ENCODE assay signal across 18 cellular contexts in the genomic region with DNA sequence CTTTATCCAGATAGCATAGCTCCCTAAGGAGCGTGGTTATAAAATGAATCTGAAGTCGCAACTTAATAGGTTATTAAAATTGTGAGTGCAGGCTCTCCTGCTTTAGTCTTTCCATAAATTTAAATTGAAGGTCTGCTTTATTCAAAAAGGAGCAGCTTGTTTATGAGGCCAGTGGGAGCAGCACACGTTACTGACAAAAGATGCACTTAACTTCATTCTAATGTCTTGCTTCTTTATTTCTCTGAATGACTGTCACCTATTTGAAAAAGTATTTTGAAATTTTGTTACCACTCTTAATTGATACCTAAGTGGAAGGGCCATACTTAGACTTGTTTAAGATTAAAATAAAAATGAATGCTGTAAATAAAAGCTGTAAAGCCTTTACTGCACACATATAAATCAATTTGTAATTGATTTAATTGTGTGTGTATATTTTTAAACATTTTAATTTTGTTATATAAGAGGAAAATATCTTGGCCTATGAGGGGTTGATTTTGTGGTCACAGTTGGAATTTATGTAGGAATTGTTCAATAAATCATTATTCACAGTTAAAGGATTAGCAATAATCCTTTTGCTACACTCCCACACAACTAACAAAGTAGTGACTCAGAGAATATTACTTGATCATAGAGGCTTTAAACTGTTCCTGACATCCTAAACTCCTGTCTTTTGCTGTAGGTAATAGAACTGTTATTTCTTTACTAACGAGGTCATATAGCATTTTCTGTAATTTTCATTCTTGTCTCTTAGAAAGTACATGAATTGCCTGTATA.
DNase-seq lines count a peak whose midpoint lies in the region; ATAC-seq and TF ChIP-seq lines count a peak whose summit lies in the region.
"Had no signal": no experiment of that assay in that cellular context is flagged by ENCODE, and none has a peak within 500 bp of the region (broad histone marks: within the 10 kb centered on the region; RNA-seq: fewer than 3 reads in every experiment).

No MANE protein-coding gene starts in this region.

- H3K4me3 ChIP-seq in OCI-LY7 (ENCODE audit: low read depth, low read length, poor library complexity, severe bottlenecking): no peak overlapping the region
- H3K4me3 ChIP-seq in skeletal muscle satellite cell (ENCODE audit: low read length): no peak overlapping the region
- H3K4me3 ChIP-seq: hepatocyte, sigmoid colon had no signal

- H4K20me1 ChIP-seq in OCI-LY7 (ENCODE audit: insufficient read depth, low read length): no peaks in the 10 kb centered on the region

- BruUV-seq in OCI-LY7 (replicated peaks; lab: Mats Ljungman, UMichigan): TSS peak; percentile 6

- CTCF ChIA-PET in OCI-LY7 (lab: Charles Lee; ENCODE audit: unreplicated experiment): no interaction called here

- no peaks in the 10 kb centered on the region for H3K9me2 ChIP-seq in OCI-LY7 (ENCODE audit: insufficient read depth, low read length)

- peaks cover 90% of the 10 kb centered on the region for H3K79me2 ChIP-seq in OCI-LY7 (ENCODE audit: insufficient read depth, low read depth, low read length)

- H3K4me1 ChIP-seq in OCI-LY7 (ENCODE audit: insufficient read depth, low read length, poor library complexity, severe bottlenecking) (peaks cover 45% of the 10 kb centered on the region), skeletal muscle satellite cell (ENCODE audit: control insufficient read depth, insufficient read depth, low read length) (peaks cover 16% of the 10 kb centered on the region)
- H3K4me1 ChIP-seq: sigmoid colon had no signal

- no peak overlapping the region for H3K27ac ChIP-seq in OCI-LY7 (ENCODE audit: low read depth, low read length, poor library complexity, severe bottlenecking)
- H3K27ac ChIP-seq: hepatocyte, sigmoid colon had no signal

- no peaks in the 10 kb centered on the region for H3K27me3 ChIP-seq in skeletal muscle satellite cell (ENCODE audit: control insufficient read depth, insufficient read depth, low read length)
- H3K27me3 ChIP-seq: hepatocyte, sigmoid colon had no signal

- H3K36me3 ChIP-seq in OCI-LY7 (ENCODE audit: insufficient read depth, low read length) (peaks cover 61% of the 10 kb centered on the region), skeletal muscle satellite cell (ENCODE audit: insufficient read depth, low read length) (no peaks in the 10 kb centered on the region)
- H3K36me3 ChIP-seq: sigmoid colon had no signal

- POLR2A ChIA-PET in OCI-LY7 (lab: Charles Lee): interaction anchor here (0.6 to 4.2 kb wide), 10 partner anchors 8 to 73 kb away, joined by 3 to 26 read pairs (median 5); no protein-coding TSS in a partner anchor

- H3K9ac ChIP-seq in skeletal muscle satellite cell (ENCODE audit: low read depth, low read length): no peak overlapping the region

- H2AFZ ChIP-seq in OCI-LY7 (ENCODE audit: low read length): no peak overlapping the region
- H2AFZ ChIP-seq: hepatocyte had no signal

- ATAC-seq in esophagus mucosa (peak; percentile 55), HG03025 (IDR thresholded peaks at IDR 0.05; ENCODE audit: low FRiP score, unreplicated experiment) (no peak), GM18858 (IDR thresholded peaks at IDR 0.05; ENCODE audit: unreplicated experiment) (no peak), HG03342 (IDR thresholded peaks at IDR 0.05; ENCODE audit: unreplicated experiment) (no peak)
- ATAC-seq: activated CD4-positive, alpha-beta T cell treated with anti-CD3 and anti-CD28 coated beads for 36 hours; activated naive CD8-positive, alpha-beta T cell treated with anti-CD3 and anti-CD28 coated beads, Interleukin-2, amount 50 U/mL, for 24 hours; CD8-positive, alpha-beta T cell; left lobe of liver; naive thymus-derived CD8-positive, alpha-beta T cell had no signal

- DNase-seq in HCEC 1CT (peak; percentile 75), OCI-LY7 (ENCODE audit: low spot score) (no peak)
- DNase-seq in activated CD4-positive, alpha-beta T cell treated with anti-CD3 and anti-CD28 coated beads, Interleukin-2, amount 50 U/mL, for 48 hours: no peak
- DNase-seq: activated CD4-positive, alpha-beta T cell treated with anti-CD3 and anti-CD28 coated beads for 36 hours; activated naive CD8-positive, alpha-beta T cell treated with anti-CD3 and anti-CD28 coated beads, Interleukin-2, amount 50 U/mL, for 24 hours; activated T-cell treated with anti-CD3 and anti-CD28 coated beads, Interleukin-2, amount 50 U/mL, for 48 hours; CD8-positive, alpha-beta T cell; GF-D8; naive thymus-derived CD8-positive, alpha-beta T cell; NCI-H2107; sigmoid colon had no signal

- intact Hi-C loops in OCI-LY7 (cut with micrococcal nuclease; ENCODE audit: unreplicated experiment): no loop called here

- H3K9me3 ChIP-seq in OCI-LY7 (ENCODE audit: low read length) (no peaks in the 10 kb centered on the region; the same call in 1 of the 2 replicates), skeletal muscle satellite cell (replicated peaks; ENCODE audit: low read length) (no peaks in the 10 kb centered on the region)
- H3K9me3 ChIP-seq: sigmoid colon had no signal

- H3K4me2 ChIP-seq in OCI-LY7 (ENCODE audit: low read length) (no peak overlapping the region), skeletal muscle satellite cell (ENCODE audit: low read length) (peak overlapping the region; percentile 30)
- H3K4me2 ChIP-seq: hepatocyte had no signal

- no peak for TF ChIP-seq CTCF in OCI-LY7 (conservative IDR thresholded peaks at IDR 0.05; ENCODE audit: low read length)
